8 cellular contexts compared by ENCODE assay signal in the genomic region with DNA sequence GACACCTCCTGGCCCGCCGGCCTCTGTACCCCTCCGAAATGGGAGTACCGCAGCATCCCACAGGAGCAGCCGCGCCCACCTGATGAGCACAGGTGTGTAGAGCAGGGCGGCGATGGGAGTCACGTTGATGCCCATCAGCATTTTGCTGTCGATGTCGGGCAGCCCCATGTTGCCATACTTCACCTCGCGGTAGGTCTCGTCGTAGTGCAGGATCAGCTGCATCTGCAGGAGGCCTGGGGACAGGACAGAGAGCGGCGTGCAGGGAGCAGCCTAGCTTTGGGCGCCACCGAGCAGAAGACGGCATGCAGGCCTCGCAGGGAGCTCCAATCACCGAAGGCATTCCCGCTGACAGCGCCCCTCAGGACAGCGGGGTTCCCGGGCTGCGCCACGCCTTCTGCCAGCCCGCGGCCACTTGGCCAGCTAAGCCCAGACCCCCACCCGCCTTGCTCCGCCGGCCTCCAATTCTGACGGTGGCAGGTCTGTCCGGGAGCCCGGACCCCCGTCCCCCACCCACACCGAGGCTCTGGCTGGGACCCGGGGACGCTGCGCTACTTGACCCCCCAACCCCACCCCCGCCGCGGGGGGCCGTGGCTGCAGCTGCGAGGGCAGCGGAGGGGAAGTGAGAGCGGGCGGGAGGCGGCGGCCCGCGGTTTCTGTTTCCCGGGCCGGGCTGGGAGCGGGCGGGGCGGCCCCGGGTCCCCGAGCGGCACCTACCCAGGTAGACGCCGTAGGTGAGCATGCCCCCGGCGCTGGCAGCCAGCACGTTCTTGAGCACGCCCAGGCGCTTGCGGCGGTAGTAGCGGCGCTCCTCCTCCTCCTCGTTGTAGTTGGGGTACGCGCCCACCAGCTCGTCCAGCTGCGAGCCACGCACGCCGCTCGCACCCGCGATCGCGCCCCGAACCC. TPM values are rescaled to one million over a fixed set of nuclear protein-coding genes. Genes with fewer than 3 reads are reported as not detected.
DNase-seq lines count a peak whose midpoint lies in the region; ATAC-seq and TF ChIP-seq lines count a peak whose summit lies in the region.

No MANE protein-coding gene starts in this region.

- TF ChIP-seq POLR2A in adrenal gland (IDR thresholded peaks at IDR 0.05), result no peak

- 15 to 70% (median 27%) methylated on average over 11 to 86 of the region's 86 CpGs for WGBS in adrenal gland, 4 donors

- no peaks in the 10 kb centered on the region for H3K9me3 Mint-ChIP-seq in immature natural killer cell

- no peaks in the 10 kb centered on the region for H3K9me3 ChIP-seq in adrenal gland (replicated peaks in 1 of 3)

- no peak for TF ChIP-seq CTCF in adrenal gland (IDR thresholded peaks at IDR 0.05)

- peak overlapping the region; percentile 40 to 92 (median 64) for H3K4me3 ChIP-seq in adrenal gland

- peak overlapping the region in 3 of 5 donors; percentile 64 to 92 (median 68) for H3K27ac ChIP-seq in adrenal gland

- H3K36me3 Mint-ChIP-seq in immature natural killer cell, result peaks cover 0 to 2% (median 0%) of the 10 kb centered on the region in 3 donors

- no peaks in the 10 kb centered on the region for H3K27me3 ChIP-seq in adrenal gland

- H3K4me1 Mint-ChIP-seq in immature natural killer cell, result peaks cover 31 to 37% of the 10 kb centered on the region in 2 donors

- ATAC-seq in HG03196 (IDR thresholded peaks at IDR 0.05; ENCODE audit: unreplicated experiment) (peak; percentile 30), SK-N-SH treated with all-trans-retinoic acid at 6 μM for 48 hours (peak; percentile 15)

- peak overlapping the region; percentile 79 to 89 (median 85) for H3K4me3 Mint-ChIP-seq in immature natural killer cell

- H3K36me3 ChIP-seq in adrenal gland (replicated peaks in 1 of 2), result no peaks in the 10 kb centered on the region

- peaks cover 0 to 6% of the 10 kb centered on the region in 2 donors for H3K4me1 ChIP-seq in adrenal gland (replicated peaks in 1 of 2)

- H3K27ac Mint-ChIP-seq in immature natural killer cell, result peak overlapping the region; percentile 37 to 88 (median 77)

- H3K27me3 Mint-ChIP-seq in immature natural killer cell (ENCODE audit: low read depth in 3 of 3), result peaks cover 0 to 2% (median 0%) of the 10 kb centered on the region in 3 donors

- DNase-seq in NCI-H2081 (lab: John Stamatoyannopoulos, UW), result peak; percentile 13 to 15
- no peak for DNase-seq in NCI-H2081 treated with DMSO at 0.1 percent for 48 hours (lab: John Stamatoyannopoulos, UW)
- DNase-seq in adrenal gland, result peak in 6 of 7 donors; percentile 25 to 65 (median 48)
- peak in 1 of 3 donors; percentile 49 for DNase-seq in immature natural killer cell
- peak; percentile 58 for DNase-seq in stimulated activated CD4-positive, alpha-beta T cell treated with anti-CD3 and anti-CD28 coated beads, Interleukin-4, amount 100 ng/mL, for 1 hour
- DNase-seq in NCI-H524 (lab: John Stamatoyannopoulos, UW), result no peak

- intact Hi-C loops in adrenal gland (cut with DNase I), result no loop called here

TF ChIP-seq in SK-N-SH treated with all-trans-retinoic acid at 6 μM for 48 hours, 23 proteins besides CTCF, POLR2A, EP300 and RAD21:
- TF ChIP-seq ZFP30 (CRISPR knock-in tag; IDR thresholded peaks at IDR 0.05), result no peak
- no peak for TF ChIP-seq PPARA (CRISPR knock-in tag; IDR thresholded peaks at IDR 0.05; ENCODE audit: borderline replicate concordance)
- TF ChIP-seq POU6F1 (CRISPR knock-in tag; IDR thresholded peaks at IDR 0.05; ENCODE audit: borderline replicate concordance, low read depth), result no peak
- no peak for TF ChIP-seq ZC3H10 (CRISPR knock-in tag; IDR thresholded peaks at IDR 0.05)
- no peak for TF ChIP-seq TCF4 (CRISPR knock-in tag; IDR thresholded peaks at IDR 0.05; ENCODE audit: borderline replicate concordance)

RNA-seq across cellular contexts. Expression of gene UNC93B1, which starts 0.7 kb away (rescaled TPM):
- total RNA-seq in adrenal gland, result 10 to 100 TPM; 23.1 to 81.2 (median 60.0) TPM
- 10 to 100 TPM; 10.3 to 57.7 (median 57.0) TPM for polyA plus RNA-seq in adrenal gland
- 10 to 100 TPM; 29.7 to 42.7 (median 38.6) TPM for polyA plus RNA-seq in immature natural killer cell

RNA-seq across cellular contexts. Expression of gene ALDH3B1, which starts 6.9 kb away (rescaled TPM):
- total RNA-seq in adrenal gland, result 10 to 100 TPM; 38.7 to 70.3 (median 59.0) TPM
- 10 to 100 TPM; 24.4 to 35.4 (median 26.9) TPM for polyA plus RNA-seq in adrenal gland
- polyA plus RNA-seq in immature natural killer cell, result 1 to 10 TPM in 2 of 3 donors, not detected in 1; 3.4 to 3.8 TPM

RNA-seq across cellular contexts. Expression of gene NDUFS8, which starts 27.3 kb away (rescaled TPM):
- total RNA-seq in adrenal gland, result 1,000 to 10,000 TPM in 1 of 8 donors, 100 to 1,000 TPM in 7; 425 to 1,037 (median 520) TPM
- 100 to 1,000 TPM; 199 to 814 (median 571) TPM for polyA plus RNA-seq in adrenal gland
- 100 to 1,000 TPM; 204 to 258 (median 215) TPM for polyA plus RNA-seq in immature natural killer cell

RNA-seq across cellular contexts. Expression of gene TCIRG1, which starts 35.6 kb away (rescaled TPM):
- total RNA-seq in adrenal gland, result 100 to 1,000 TPM; 112 to 384 (median 258) TPM
- polyA plus RNA-seq in adrenal gland (1,000 to 10,000 TPM in 1 of 3 donors, 100 to 1,000 TPM in 1, 10 to 100 TPM in 1; 28.4 to 1,150 (median 823) TPM), immature natural killer cell (100 to 1,000 TPM in 1 of 3 donors, 10 to 100 TPM in 2; 93.0 to 132 (median 93.3) TPM)

Comparison
In these comparisons a context has a peak if more than half of its experiments do, and no peak if none do; other contexts are left out.
1. DNase-seq: peak in NCI-H2081 (2 of 2), adrenal gland (6 of 7) and stimulated activated CD4-positive, alpha-beta T cell treated with anti-CD3 and anti-CD28 coated beads, Interleukin-4, amount 100 ng/mL, for 1 hour (single experiment); none in NCI-H2081 treated with DMSO at 0.1 percent for 48 hours (single experiment) and NCI-H524 (0 of 2).
2. RNA of gene ALDH3B1, which starts 6.9 kb away (polyA plus RNA-seq): 24.4 to 35.4 TPM in adrenal gland; 3.4 to 3.8 TPM in immature natural killer cell; every median in the first group is over 4 times any median in the second.